In the genomic region with DNA sequence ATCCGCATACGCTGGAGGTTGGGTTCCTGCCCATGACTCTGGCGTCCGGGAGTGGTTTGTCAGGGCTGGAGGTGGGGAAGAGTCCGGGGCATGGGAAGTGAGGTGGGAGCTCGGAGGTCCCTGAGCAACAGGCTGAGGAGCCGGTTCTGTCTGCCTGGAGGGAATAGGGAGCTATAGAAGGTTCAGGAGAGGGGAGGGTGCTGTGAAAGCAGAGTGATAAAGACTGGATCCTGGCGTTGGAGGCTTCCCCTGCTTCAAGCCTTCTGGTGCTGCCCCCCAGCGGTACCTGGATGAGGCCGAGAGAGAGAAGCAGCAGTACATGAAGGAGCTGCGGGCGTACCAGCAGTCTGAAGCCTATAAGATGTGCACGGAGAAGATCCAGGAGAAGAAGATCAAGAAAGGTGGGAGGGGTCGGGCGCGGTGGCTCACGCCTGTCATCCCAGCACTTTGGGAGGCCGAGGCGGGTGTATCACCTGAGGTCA, we compare ENCODE assay signal across 9 cellular contexts. TPM values are rescaled to one million over a fixed set of nuclear protein-coding genes. Genes with fewer than 3 reads are reported as not detected.
DNase-seq lines count a peak whose midpoint lies in the region; FAIRE-seq and TF ChIP-seq lines count a peak whose summit lies in the region.
"Had no signal": no experiment of that assay in that cellular context is flagged by ENCODE, and none has a peak within 500 bp of the region (broad histone marks: within the 10 kb centered on the region; RNA-seq: fewer than 3 reads in every experiment).

No MANE protein-coding gene starts in this region.

- H3K9me3 ChIP-seq in right atrium auricular region: no peaks in the 10 kb centered on the region

- DNase-seq in DMS114 treated with DMSO at 0.1 percent for 48 hours (lab: John Stamatoyannopoulos, UW; ENCODE audit: unreplicated experiment) (peak; percentile 13), HuH-7 (ENCODE audit: low spot score) (peak; percentile 72), left kidney (ENCODE audit: low read depth, low spot score) (peak; percentile 60), NCI-H226 (no peak), right atrium auricular region (ENCODE audit: low spot score) (no peak), GM19239 (ENCODE audit: insufficient read length, low spot score) (no peak), hippocampal formation (lab: John Stamatoyannopoulos, UW) (no peak)
- peak; percentile 32 for DNase-seq in activated CD4-positive, alpha-beta T cell treated with anti-CD3 and anti-CD28 coated beads, Interleukin-2, amount 50 U/mL, for 1 hour

- TF ChIP-seq CTCF in right atrium auricular region (IDR thresholded peaks at IDR 0.05): no peak

- no peak overlapping the region for H3K4me3 ChIP-seq in right atrium auricular region

- peaks cover 5% of the 10 kb centered on the region for H3K36me3 ChIP-seq in right atrium auricular region

- H3K27ac ChIP-seq in right atrium auricular region: no peak overlapping the region

- H3K27me3 ChIP-seq in right atrium auricular region: no peaks in the 10 kb centered on the region

- H3K4me1 ChIP-seq in right atrium auricular region: peaks cover 0 to 28% of the 10 kb centered on the region in 2 donors

- FAIRE-seq in GM19239 (lab: Jason Lieb, UNC): no peak

RNA-seq across cellular contexts. Expression of gene HMG20B, which starts 2.6 kb away (rescaled TPM):
- 10 to 100 TPM; 51.8 to 52.5 TPM for total RNA-seq in right atrium auricular region

RNA-seq across cellular contexts. Expression of gene GIPC3, which starts 10.0 kb away (rescaled TPM):
- 1 to 10 TPM in 1 of 2 donors, under 1 TPM in 1; 0.96 to 1.5 TPM for total RNA-seq in right atrium auricular region
- total RNA-seq: M059J had no signal

RNA-seq across cellular contexts. Expression of gene MFSD12, which starts 17.9 kb away (rescaled TPM):
- total RNA-seq in right atrium auricular region: 10 to 100 TPM; 15.8 to 35.4 TPM

RNA-seq across cellular contexts. Expression of gene TBXA2R, which starts 31.4 kb away (rescaled TPM):
- 1 to 10 TPM in 1 of 2 donors, under 1 TPM in 1; 0.67 to 1.1 TPM for total RNA-seq in right atrium auricular region

RNA-seq across cellular contexts. Expression of gene TEKTIP1, which starts 36.3 kb away (rescaled TPM):
- total RNA-seq in right atrium auricular region: not detected
- total RNA-seq: M059J had no signal

Comparison
In these comparisons a context has a peak if more than half of its experiments do, and no peak if none do; other contexts are left out.
1. DNase-seq: peak in DMS114 treated with DMSO at 0.1 percent for 48 hours (single experiment), HuH-7 (single experiment), activated CD4-positive, alpha-beta T cell treated with anti-CD3 and anti-CD28 coated beads, Interleukin-2, amount 50 U/mL, for 1 hour (single experiment) and left kidney (single experiment); none in NCI-H226 (single experiment), right atrium auricular region (single experiment), GM19239 (single experiment) and hippocampal formation (0 of 2).